Comparison of ENCODE assay signal across 17 cellular contexts in genomic region chr11:97557399-97557798, GRCh38.
DNase-seq lines count a peak whose midpoint lies in the region; ATAC-seq and TF ChIP-seq lines count a peak whose summit lies in the region.
"Had no signal": no experiment of that assay in that cellular context is flagged by ENCODE, and none has a peak within 500 bp of the region (broad histone marks: within the 10 kb centered on the region; RNA-seq: fewer than 3 reads in every experiment).

No MANE protein-coding gene starts in this region.

- no peaks in the 10 kb centered on the region for H3K9me3 ChIP-seq in cardiac muscle cell (ENCODE audit: low read depth)
- H3K9me3 ChIP-seq in RWPE2 (ENCODE audit: severe bottlenecking), result no peaks in the 10 kb centered on the region
- H3K9me3 ChIP-seq in osteoblast (ENCODE audit: low read depth, low read length), result no peaks in the 10 kb centered on the region
- H3K9me3 ChIP-seq: thyroid gland had no signal

- H3K4me1 ChIP-seq in cardiac muscle cell (ENCODE audit: low read depth) (no peaks in the 10 kb centered on the region), RWPE2 (ENCODE audit: insufficient read depth, poor library complexity, severe bottlenecking) (no peaks in the 10 kb centered on the region), osteoblast (ENCODE audit: insufficient read depth, low read length) (no peaks in the 10 kb centered on the region)
- H3K4me1 ChIP-seq: thyroid gland had no signal

- H3K27ac ChIP-seq in cardiac muscle cell (no peak overlapping the region), RWPE2 (ENCODE audit: poor library complexity, severe bottlenecking) (no peak overlapping the region), osteoblast (ENCODE audit: low read depth, low read length) (no peak overlapping the region)
- H3K27ac ChIP-seq: thyroid gland had no signal

- peak in 1 of 2 donors; percentile 55 for DNase-seq in cardiac muscle cell (ENCODE audit: low read depth in 1 of 2, low spot score in 1 of 2)
- DNase-seq in cardiac septum (ENCODE audit: low spot score), result no peak
- DNase-seq in RWPE2 (ENCODE audit: low spot score), result no peak
- DNase-seq in epithelial cell of proximal tubule (ENCODE audit: low read depth), result no peak
- DNase-seq in osteoblast (ENCODE audit: insufficient read length, low spot score, missing footprints), result no peak
- no peak for DNase-seq in activated naive CD4-positive, alpha-beta T cell (lab: John Stamatoyannopoulos, UW)
- DNase-seq in activated gamma-delta T cell treated with Interleukin-2 at 50 U/mL for 16 hours, result no peak
- no peak for DNase-seq in stimulated activated CD4-positive, alpha-beta T cell treated with anti-CD3 and anti-CD28 coated beads, Interleukin-4, amount 100 ng/mL, for 24 hours
- DNase-seq: activated CD8-positive, alpha-beta T cell treated with anti-CD3 and anti-CD28 coated beads, Interleukin-2, amount 10 ng/mL, durations not matched to agents 7 days and 5 days; DND-41; glutamatergic neuron; kidney glomerular epithelial cell; NCI-H1417; NCI-H510A treated with DMSO at 0.1 percent for 48 hours; SHP77 treated with DMSO at 0.1 percent for 48 hours; stimulated activated CD8-positive, alpha-beta memory T cell treated with anti-CD3 and anti-CD28 coated beads, Interleukin-4, amount 100 ng/mL, for 48 hours; thyroid gland had no signal

- H3K4me3 ChIP-seq in cardiac muscle cell (no peak overlapping the region), RWPE2 (ENCODE audit: severe bottlenecking) (no peak overlapping the region), epithelial cell of proximal tubule (ENCODE audit: low read depth, low read length) (no peak overlapping the region), osteoblast (ENCODE audit: insufficient read depth, low read length) (no peak overlapping the region)
- H3K4me3 ChIP-seq: thyroid gland had no signal

- no peak overlapping the region for H2AFZ ChIP-seq in osteoblast (ENCODE audit: low read length)

- no peaks in the 10 kb centered on the region for H4K20me1 ChIP-seq in osteoblast (ENCODE audit: insufficient read depth, low read length)

- no peaks in the 10 kb centered on the region for H3K36me3 ChIP-seq in cardiac muscle cell
- H3K36me3 ChIP-seq in RWPE2 (ENCODE audit: low read depth), result no peaks in the 10 kb centered on the region
- H3K36me3 ChIP-seq in osteoblast (ENCODE audit: insufficient read depth, low read length), result no peaks in the 10 kb centered on the region
- H3K36me3 ChIP-seq: thyroid gland had no signal

- peak; percentile 54 for TF ChIP-seq CTCF in cardiac muscle cell (IDR thresholded peaks at IDR 0.05; ENCODE audit: low read depth, low read length)
- TF ChIP-seq CTCF in RWPE2 (IDR thresholded peaks at IDR 0.05; ENCODE audit: poor library complexity, severe bottlenecking), result peak; percentile 32
- TF ChIP-seq CTCF in epithelial cell of proximal tubule (conservative IDR thresholded peaks at IDR 0.05; ENCODE audit: low read depth, low read length), result peak; percentile 38
- no peak for TF ChIP-seq CTCF in osteoblast (IDR thresholded peaks at IDR 0.05; ENCODE audit: extremely low read depth, low read depth, low read length)

- H3K4me2 ChIP-seq in osteoblast (ENCODE audit: insufficient read depth, low read length), result no peak overlapping the region

- ATAC-seq in RWPE2 (ENCODE audit: low read depth), result no peak
- ATAC-seq: activated CD8-positive, alpha-beta T cell treated with anti-CD3 and anti-CD28 coated beads, Interleukin-2, amount 10 ng/mL, durations not matched to agents 7 days and 5 days had no signal

- intact Hi-C loops in cardiac septum (cut with DNase I), result no loop called here

- no peaks in the 10 kb centered on the region for H3K79me2 ChIP-seq in osteoblast (ENCODE audit: insufficient read depth, low read length)

- H3K27me3 ChIP-seq in cardiac muscle cell, result no peaks in the 10 kb centered on the region
- H3K27me3 ChIP-seq in RWPE2 (ENCODE audit: insufficient read depth, poor library complexity, severe bottlenecking), result peaks cover 10% of the 10 kb centered on the region
- H3K27me3 ChIP-seq in osteoblast (ENCODE audit: insufficient read depth, low read length), result no peaks in the 10 kb centered on the region
- H3K27me3 ChIP-seq: thyroid gland had no signal
